ENCODE assay signal across 7 cellular contexts in genomic region chr6:33589723-33590530, GRCh38. TPM values are rescaled to one million over a fixed set of nuclear protein-coding genes. Genes with fewer than 3 reads are reported as not detected.
A peak's percentile ranks its signal among the peaks of the same experiment; 100 is the strongest.
DNase-seq lines count a peak whose midpoint lies in the region; ATAC-seq and TF ChIP-seq lines count a peak whose summit lies in the region.

No MANE protein-coding gene starts in this region.

- H2AFZ ChIP-seq in mammary epithelial cell (ENCODE audit: low read depth, low read length), result peak overlapping the region; percentile 69

- no peak for ATAC-seq in stimulated activated memory B cell treated with anti-CD40 and anti-IgM and Interleukin-4, amounts not matched to agents 10 μg/mL and 1 μg/mL and 100 μg/mL, for 72 hours

- H3K9ac ChIP-seq in mammary epithelial cell (ENCODE audit: insufficient read depth, low read length), result peak overlapping the region; percentile 42

- H3K27me3 ChIP-seq in mammary epithelial cell (ENCODE audit: insufficient read depth, low read length), result no peaks in the 10 kb centered on the region
- no peaks in the 10 kb centered on the region for H3K27me3 ChIP-seq in effector memory CD4-positive, alpha-beta T cell (replicated peaks; ENCODE audit: control insufficient read depth, insufficient read depth, low read length, poor library complexity, severe bottlenecking)

- DNase-seq in Daoy (ENCODE audit: low read depth), result peak; percentile 97
- peak; percentile 91 for DNase-seq in HFFc6
- peak; percentile 97 for DNase-seq in RPMI7951 (ENCODE audit: low read depth)
- peak; percentile 97 for DNase-seq in mammary epithelial cell
- peak; percentile 93 for DNase-seq in kidney glomerular epithelial cell (lab: John Stamatoyannopoulos, UW)
- DNase-seq in effector memory CD4-positive, alpha-beta T cell, result no peak

- H3K36me3 ChIP-seq in mammary epithelial cell (ENCODE audit: insufficient read depth, low read length), result no peaks in the 10 kb centered on the region
- no peaks in the 10 kb centered on the region for H3K36me3 ChIP-seq in effector memory CD4-positive, alpha-beta T cell (ENCODE audit: control insufficient read depth, insufficient read depth, low read length)

- peak overlapping the region; percentile 66 for H3K4me2 ChIP-seq in mammary epithelial cell (ENCODE audit: insufficient read depth, low read depth, low read length)

- CTCF ChIA-PET in mammary epithelial cell (lab: Charles Lee; ENCODE audit: low non-redundant PET), result interaction anchor here (0.6 to 0.9 kb wide), 3 partner anchors 17 to 111 kb away, joined by 3 to 6 read pairs (median 4); no protein-coding TSS in a partner anchor

- in situ Hi-C loops in mammary epithelial cell (cut with MboI; ENCODE audit: low sequenced_read_pairs in 2 of 2), result loop anchor here (10.0 to 25.0 kb wide), 4 partner anchors 85 to 572 kb away; partner anchors contain the start of gene IP6K3 (in 1 of the 2)

- H3K27ac ChIP-seq in mammary epithelial cell (ENCODE audit: insufficient read depth, low read depth, low read length), result peak overlapping the region; percentile 84
- no peak overlapping the region for H3K27ac ChIP-seq in effector memory CD4-positive, alpha-beta T cell (ENCODE audit: insufficient read depth, low read length, poor library complexity, severe bottlenecking)

- dilution Hi-C loops in mammary epithelial cell (cut with HindIII; ENCODE audit: low sequenced_read_pairs), result loop anchor here (5.0 to 10.0 kb wide), 6 partner anchors 38 to 542 kb away; partner anchors contain the start of gene UQCC2

- peak overlapping the region; percentile 97 for H3K27ac Mint-ChIP-seq in HFFc6
- peak overlapping the region; percentile 75 for H3K27ac Mint-ChIP-seq in stimulated activated memory B cell treated with anti-CD40 and anti-IgM and Interleukin-4, amounts not matched to agents 10 μg/mL and 1 μg/mL and 100 μg/mL, for 72 hours

- no peaks in the 10 kb centered on the region for H3K9me3 ChIP-seq in mammary epithelial cell (replicated peaks; ENCODE audit: insufficient read depth, low read length)
- no peaks in the 10 kb centered on the region for H3K9me3 ChIP-seq in effector memory CD4-positive, alpha-beta T cell (ENCODE audit: control insufficient read depth, low read length)

- TF ChIP-seq CTCF in HFFc6 (IDR thresholded peaks at IDR 0.05) (peak; percentile 95), mammary epithelial cell (conservative IDR thresholded peaks at IDR 0.05 in 1 of 2, IDR thresholded peaks at IDR 0.05 in 1 of 2; ENCODE audit: extremely low read depth in 1 of 2, insufficient read depth in 1 of 2, low read depth in 1 of 2, low read length in 2 of 2) (peak; percentile 95 to 98)

- H3K4me1 ChIP-seq in mammary epithelial cell (ENCODE audit: insufficient read depth, low read length), result peaks cover 42% of the 10 kb centered on the region
- peaks cover 20% of the 10 kb centered on the region for H3K4me1 ChIP-seq in effector memory CD4-positive, alpha-beta T cell (ENCODE audit: control insufficient read depth, insufficient read depth, low read length, poor library complexity, severe bottlenecking)

- H3K4me3 Mint-ChIP-seq in HFFc6, result peak overlapping the region; percentile 47
- H3K4me3 Mint-ChIP-seq in stimulated activated memory B cell treated with anti-CD40 and anti-IgM and Interleukin-4, amounts not matched to agents 10 μg/mL and 1 μg/mL and 100 μg/mL, for 72 hours, result no peak overlapping the region

- WGBS in mammary epithelial cell (ENCODE audit: low coverage, missing lambda C conversion rate), result 11% methylated on average over 8 of the region's 9 CpGs

- no peak overlapping the region for H3K4me3 ChIP-seq in mammary epithelial cell (replicated peaks in 1 of 3; ENCODE audit: insufficient read depth in 1 of 3, low read depth in 2 of 3, low read length in 3 of 3)
- no peak overlapping the region for H3K4me3 ChIP-seq in effector memory CD4-positive, alpha-beta T cell (ENCODE audit: insufficient read depth, low read depth, low read length, poor library complexity, severe bottlenecking)

- H3K9me3 Mint-ChIP-seq in HFFc6, result no peaks in the 10 kb centered on the region
- peaks cover 3% of the 10 kb centered on the region for H3K9me3 Mint-ChIP-seq in stimulated activated memory B cell treated with anti-CD40 and anti-IgM and Interleukin-4, amounts not matched to agents 10 μg/mL and 1 μg/mL and 100 μg/mL, for 72 hours

- H3K27me3 Mint-ChIP-seq in HFFc6 (ENCODE audit: insufficient read depth), result no peaks in the 10 kb centered on the region; the same call in none of the 2 replicates
- no peaks in the 10 kb centered on the region for H3K27me3 Mint-ChIP-seq in stimulated activated memory B cell treated with anti-CD40 and anti-IgM and Interleukin-4, amounts not matched to agents 10 μg/mL and 1 μg/mL and 100 μg/mL, for 72 hours

- no peaks in the 10 kb centered on the region for H4K20me1 ChIP-seq in mammary epithelial cell (ENCODE audit: insufficient read depth, low read length)

- H3K36me3 Mint-ChIP-seq in HFFc6 (ENCODE audit: low read depth), result no peaks in the 10 kb centered on the region
- no peaks in the 10 kb centered on the region for H3K36me3 Mint-ChIP-seq in stimulated activated memory B cell treated with anti-CD40 and anti-IgM and Interleukin-4, amounts not matched to agents 10 μg/mL and 1 μg/mL and 100 μg/mL, for 72 hours

- peaks cover 34% of the 10 kb centered on the region for H3K4me1 Mint-ChIP-seq in HFFc6 (ENCODE audit: low read depth)
- peaks cover 67% of the 10 kb centered on the region for H3K4me1 Mint-ChIP-seq in stimulated activated memory B cell treated with anti-CD40 and anti-IgM and Interleukin-4, amounts not matched to agents 10 μg/mL and 1 μg/mL and 100 μg/mL, for 72 hours

- intact Hi-C loops in mammary epithelial cell (cut with micrococcal nuclease), result loop anchor here (1.0 to 5.0 kb wide), 8 partner anchors 17 to 437 kb away; no protein-coding TSS in a partner anchor

- no peaks in the 10 kb centered on the region for H3K79me2 ChIP-seq in mammary epithelial cell (ENCODE audit: insufficient read depth, low read length)

- BruUV-seq in mammary epithelial cell (replicated peaks; lab: Mats Ljungman, UMichigan), result TSS peak; percentile 84

RNA-seq across cellular contexts. Expression of gene BAK1, which starts 9.9 kb away (rescaled TPM):
- total RNA-seq in Daoy (2014; rRNA removed; shearing (Covaris generic)), result 13.1 and 18.8 TPM in 2 replicates
- total RNA-seq in HFFc6 (2021; fragmentation: NEBNext Ultra II Directional; extraction: Animal tissue kit (Norgen Biotek cat#: 25700)), result 10 to 100 TPM; 17.5 to 23.2 (median 19.9) TPM
- total RNA-seq in RPMI7951 (2014; rRNA removed; shearing (Covaris generic)), result 26.4 and 34.8 TPM in 2 replicates
- total RNA-seq in mammary epithelial cell, result 10 to 100 TPM; 41.0 to 70.6 TPM
- polyA plus RNA-seq in mammary epithelial cell, result 62.0 TPM
- 81.7 TPM for polyA minus RNA-seq in mammary epithelial cell

RNA-seq across cellular contexts. Expression of gene ITPR3, which starts 31.2 kb away (rescaled TPM):
- total RNA-seq in Daoy (2014; rRNA removed; shearing (Covaris generic)), result 10.4 and 12.6 TPM in 2 replicates
- total RNA-seq in HFFc6 (2021; fragmentation: NEBNext Ultra II Directional; extraction: Animal tissue kit (Norgen Biotek cat#: 25700)), result 10 to 100 TPM; 20.2 to 30.3 (median 26.9) TPM
- 24.4 and 27.9 TPM in 2 replicates for total RNA-seq in RPMI7951 (2014; rRNA removed; shearing (Covaris generic))
- 100 to 1,000 TPM; 125 to 155 TPM for total RNA-seq in mammary epithelial cell
- 106 TPM for polyA plus RNA-seq in mammary epithelial cell
- 270 TPM for polyA minus RNA-seq in mammary epithelial cell

Comparison
In these comparisons a context has a peak if more than half of its experiments do, and no peak if none do; other contexts are left out.
1. DNase-seq: peak in Daoy (single experiment), HFFc6 (single experiment), RPMI7951 (single experiment), mammary epithelial cell (single experiment) and kidney glomerular epithelial cell (single experiment); none in effector memory CD4-positive, alpha-beta T cell (0 of 3).